ENCODE assay signal across 1 cellular context in the genomic region with DNA sequence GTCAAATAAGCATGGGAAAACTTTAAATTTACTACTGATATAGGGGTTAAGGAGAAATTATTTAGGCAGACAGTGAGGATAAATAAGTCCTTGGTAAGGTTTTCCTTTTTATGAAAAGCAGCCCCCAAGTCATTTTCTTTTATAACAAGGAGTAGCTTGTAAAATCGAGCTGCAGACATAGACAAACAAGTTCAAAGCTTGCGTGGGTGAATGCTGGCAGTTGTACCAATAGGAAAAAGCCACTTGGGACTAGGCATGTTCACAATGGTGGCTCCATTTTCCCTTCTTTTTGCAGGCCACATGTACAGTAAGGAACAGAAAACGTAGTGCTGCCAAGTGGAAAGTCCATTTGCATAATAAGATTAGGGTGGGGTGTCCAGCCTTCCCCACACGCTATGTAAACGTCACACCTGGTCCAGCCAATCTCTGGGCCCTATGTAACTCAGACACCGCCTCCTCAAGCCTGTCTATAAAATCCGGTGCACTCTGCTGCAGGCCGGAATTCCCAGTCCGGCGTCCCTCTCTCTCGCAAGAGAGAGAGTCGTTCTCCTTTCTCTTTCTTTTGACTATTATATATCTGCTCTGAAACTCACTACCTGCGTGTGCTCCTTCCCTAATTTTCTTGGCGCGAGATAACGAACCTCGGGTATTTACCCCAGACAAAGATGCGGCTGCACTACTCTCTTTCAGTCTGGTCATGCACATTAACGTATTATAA.
TF ChIP-seq lines count a peak whose summit lies in the region.

No MANE protein-coding gene starts in this region.

TF ChIP-seq in GM23338, 12 proteins besides CTCF, POLR2A, EP300 and RAD21:
- TF ChIP-seq, protein P1, sequence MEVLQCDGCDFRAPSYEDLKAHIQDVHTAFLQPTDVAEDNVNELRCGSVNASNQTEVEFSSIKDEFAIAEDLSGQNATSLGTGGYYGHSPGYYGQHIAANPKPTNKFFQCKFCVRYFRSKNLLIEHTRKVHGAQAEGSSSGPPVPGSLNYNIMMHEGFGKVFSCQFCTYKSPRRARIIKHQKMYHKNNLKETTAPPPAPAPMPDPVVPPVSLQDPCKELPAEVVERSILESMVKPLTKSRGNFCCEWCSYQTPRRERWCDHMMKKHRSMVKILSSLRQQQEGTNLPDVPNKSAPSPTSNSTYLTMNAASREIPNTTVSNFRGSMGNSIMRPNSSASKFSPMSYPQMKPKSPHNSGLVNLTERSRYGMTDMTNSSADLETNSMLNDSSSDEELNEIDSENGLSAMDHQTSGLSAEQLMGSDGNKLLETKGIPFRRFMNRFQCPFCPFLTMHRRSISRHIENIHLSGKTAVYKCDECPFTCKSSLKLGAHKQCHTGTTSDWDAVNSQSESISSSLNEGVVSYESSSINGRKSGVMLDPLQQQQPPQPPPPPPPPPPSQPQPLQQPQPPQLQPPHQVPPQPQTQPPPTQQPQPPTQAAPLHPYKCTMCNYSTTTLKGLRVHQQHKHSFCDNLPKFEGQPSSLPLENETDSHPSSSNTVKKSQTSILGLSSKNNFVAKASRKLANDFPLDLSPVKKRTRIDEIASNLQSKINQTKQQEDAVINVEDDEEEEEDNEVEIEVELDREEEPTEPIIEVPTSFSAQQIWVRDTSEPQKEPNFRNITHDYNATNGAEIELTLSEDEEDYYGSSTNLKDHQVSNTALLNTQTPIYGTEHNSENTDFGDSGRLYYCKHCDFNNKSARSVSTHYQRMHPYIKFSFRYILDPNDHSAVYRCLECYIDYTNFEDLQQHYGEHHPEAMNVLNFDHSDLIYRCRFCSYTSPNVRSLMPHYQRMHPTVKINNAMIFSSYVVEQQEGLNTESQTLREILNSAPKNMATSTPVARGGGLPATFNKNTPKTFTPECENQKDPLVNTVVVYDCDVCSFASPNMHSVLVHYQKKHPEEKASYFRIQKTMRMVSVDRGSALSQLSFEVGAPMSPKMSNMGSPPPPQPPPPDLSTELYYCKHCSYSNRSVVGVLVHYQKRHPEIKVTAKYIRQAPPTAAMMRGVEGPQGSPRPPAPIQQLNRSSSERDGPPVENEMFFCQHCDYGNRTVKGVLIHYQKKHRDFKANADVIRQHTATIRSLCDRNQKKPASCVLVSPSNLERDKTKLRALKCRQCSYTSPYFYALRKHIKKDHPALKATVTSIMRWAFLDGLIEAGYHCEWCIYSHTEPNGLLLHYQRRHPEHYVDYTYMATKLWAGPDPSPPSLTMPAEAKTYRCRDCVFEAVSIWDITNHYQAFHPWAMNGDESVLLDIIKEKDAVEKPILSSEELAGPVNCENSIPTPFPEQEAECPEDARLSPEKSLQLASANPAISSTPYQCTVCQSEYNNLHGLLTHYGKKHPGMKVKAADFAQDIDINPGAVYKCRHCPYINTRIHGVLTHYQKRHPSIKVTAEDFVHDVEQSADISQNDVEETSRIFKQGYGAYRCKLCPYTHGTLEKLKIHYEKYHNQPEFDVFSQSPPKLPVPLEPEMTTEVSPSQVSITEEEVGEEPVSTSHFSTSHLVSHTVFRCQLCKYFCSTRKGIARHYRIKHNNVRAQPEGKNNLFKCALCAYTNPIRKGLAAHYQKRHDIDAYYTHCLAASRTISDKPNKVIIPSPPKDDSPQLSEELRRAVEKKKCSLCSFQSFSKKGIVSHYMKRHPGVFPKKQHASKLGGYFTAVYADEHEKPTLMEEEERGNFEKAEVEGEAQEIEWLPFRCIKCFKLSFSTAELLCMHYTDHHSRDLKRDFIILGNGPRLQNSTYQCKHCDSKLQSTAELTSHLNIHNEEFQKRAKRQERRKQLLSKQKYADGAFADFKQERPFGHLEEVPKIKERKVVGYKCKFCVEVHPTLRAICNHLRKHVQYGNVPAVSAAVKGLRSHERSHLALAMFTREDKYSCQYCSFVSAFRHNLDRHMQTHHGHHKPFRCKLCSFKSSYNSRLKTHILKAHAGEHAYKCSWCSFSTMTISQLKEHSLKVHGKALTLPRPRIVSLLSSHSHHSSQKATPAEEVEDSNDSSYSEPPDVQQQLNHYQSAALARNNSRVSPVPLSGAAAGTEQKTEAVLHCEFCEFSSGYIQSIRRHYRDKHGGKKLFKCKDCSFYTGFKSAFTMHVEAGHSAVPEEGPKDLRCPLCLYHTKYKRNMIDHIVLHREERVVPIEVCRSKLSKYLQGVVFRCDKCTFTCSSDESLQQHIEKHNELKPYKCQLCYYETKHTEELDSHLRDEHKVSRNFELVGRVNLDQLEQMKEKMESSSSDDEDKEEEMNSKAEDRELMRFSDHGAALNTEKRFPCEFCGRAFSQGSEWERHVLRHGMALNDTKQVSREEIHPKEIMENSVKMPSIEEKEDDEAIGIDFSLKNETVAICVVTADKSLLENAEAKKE (CRISPR knock-in tag; IDR thresholded peaks at IDR 0.05) = no peak
- no peak for TF ChIP-seq POLR2AphosphoS5 (IDR thresholded peaks at IDR 0.05; ENCODE audit: low read depth)
- TF ChIP-seq, protein P2, sequence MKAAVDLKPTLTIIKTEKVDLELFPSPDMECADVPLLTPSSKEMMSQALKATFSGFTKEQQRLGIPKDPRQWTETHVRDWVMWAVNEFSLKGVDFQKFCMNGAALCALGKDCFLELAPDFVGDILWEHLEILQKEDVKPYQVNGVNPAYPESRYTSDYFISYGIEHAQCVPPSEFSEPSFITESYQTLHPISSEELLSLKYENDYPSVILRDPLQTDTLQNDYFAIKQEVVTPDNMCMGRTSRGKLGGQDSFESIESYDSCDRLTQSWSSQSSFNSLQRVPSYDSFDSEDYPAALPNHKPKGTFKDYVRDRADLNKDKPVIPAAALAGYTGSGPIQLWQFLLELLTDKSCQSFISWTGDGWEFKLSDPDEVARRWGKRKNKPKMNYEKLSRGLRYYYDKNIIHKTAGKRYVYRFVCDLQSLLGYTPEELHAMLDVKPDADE (IDR thresholded peaks at IDR 0.05) = no peak
- TF ChIP-seq NANOG (IDR thresholded peaks at IDR 0.05; ENCODE audit: borderline replicate concordance) = no peak
- TF ChIP-seq ZNF114 (CRISPR knock-in tag; IDR thresholded peaks at IDR 0.05) = no peak
- no peak for TF ChIP-seq JUNB (IDR thresholded peaks at IDR 0.05; ENCODE audit: unreplicated experiment)
- TF ChIP-seq, protein P3, sequence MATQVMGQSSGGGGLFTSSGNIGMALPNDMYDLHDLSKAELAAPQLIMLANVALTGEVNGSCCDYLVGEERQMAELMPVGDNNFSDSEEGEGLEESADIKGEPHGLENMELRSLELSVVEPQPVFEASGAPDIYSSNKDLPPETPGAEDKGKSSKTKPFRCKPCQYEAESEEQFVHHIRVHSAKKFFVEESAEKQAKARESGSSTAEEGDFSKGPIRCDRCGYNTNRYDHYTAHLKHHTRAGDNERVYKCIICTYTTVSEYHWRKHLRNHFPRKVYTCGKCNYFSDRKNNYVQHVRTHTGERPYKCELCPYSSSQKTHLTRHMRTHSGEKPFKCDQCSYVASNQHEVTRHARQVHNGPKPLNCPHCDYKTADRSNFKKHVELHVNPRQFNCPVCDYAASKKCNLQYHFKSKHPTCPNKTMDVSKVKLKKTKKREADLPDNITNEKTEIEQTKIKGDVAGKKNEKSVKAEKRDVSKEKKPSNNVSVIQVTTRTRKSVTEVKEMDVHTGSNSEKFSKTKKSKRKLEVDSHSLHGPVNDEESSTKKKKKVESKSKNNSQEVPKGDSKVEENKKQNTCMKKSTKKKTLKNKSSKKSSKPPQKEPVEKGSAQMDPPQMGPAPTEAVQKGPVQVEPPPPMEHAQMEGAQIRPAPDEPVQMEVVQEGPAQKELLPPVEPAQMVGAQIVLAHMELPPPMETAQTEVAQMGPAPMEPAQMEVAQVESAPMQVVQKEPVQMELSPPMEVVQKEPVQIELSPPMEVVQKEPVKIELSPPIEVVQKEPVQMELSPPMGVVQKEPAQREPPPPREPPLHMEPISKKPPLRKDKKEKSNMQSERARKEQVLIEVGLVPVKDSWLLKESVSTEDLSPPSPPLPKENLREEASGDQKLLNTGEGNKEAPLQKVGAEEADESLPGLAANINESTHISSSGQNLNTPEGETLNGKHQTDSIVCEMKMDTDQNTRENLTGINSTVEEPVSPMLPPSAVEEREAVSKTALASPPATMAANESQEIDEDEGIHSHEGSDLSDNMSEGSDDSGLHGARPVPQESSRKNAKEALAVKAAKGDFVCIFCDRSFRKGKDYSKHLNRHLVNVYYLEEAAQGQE (IDR thresholded peaks at IDR 0.05; ENCODE audit: unreplicated experiment) = no peak
- TF ChIP-seq EZH2phosphoT487 (IDR thresholded peaks at IDR 0.05; ENCODE audit: unreplicated experiment) = no peak
- no peak for TF ChIP-seq EZH2 (IDR thresholded peaks at IDR 0.05; ENCODE audit: low read depth, unreplicated experiment)
- no peak for TF ChIP-seq ZNF331 (CRISPR knock-in tag; IDR thresholded peaks at IDR 0.05; ENCODE audit: low read depth)
- TF ChIP-seq STAT1 (IDR thresholded peaks at IDR 0.05; ENCODE audit: unreplicated experiment) = no peak
- no peak for TF ChIP-seq CREB1 (CRISPR knock-in tag; IDR thresholded peaks at IDR 0.05; ENCODE audit: low read depth)
